Comparison of ENCODE assay signal across 8 cellular contexts in the genomic region with DNA sequence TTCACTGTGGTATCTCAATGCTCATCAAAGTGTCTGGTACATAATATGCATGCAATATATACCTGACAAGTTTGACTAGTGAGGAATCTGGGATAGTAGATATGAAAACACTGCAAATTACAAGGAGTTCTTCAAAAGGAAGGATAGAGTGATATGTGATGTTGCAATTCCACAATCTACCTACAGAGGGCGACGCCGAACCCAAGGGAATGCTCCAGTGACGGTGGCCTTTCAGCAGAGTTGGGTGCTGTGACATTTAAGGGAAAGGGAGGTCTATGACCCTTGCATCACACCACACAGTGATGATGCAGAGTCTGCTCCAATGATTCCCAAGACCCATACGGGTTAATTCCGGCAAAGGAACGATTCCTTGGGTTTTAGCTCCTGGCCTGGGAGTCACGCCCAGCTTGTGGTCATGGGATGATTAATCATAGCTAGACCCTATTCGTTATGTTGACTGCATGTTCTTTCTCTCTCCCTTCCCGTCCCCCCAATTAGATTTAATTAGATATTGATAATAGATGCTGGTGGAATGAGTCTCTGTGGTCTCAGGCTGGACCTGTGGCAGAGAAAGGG.
DNase-seq lines count a peak whose midpoint lies in the region; ATAC-seq and TF ChIP-seq lines count a peak whose summit lies in the region.

No MANE protein-coding gene starts in this region.

- no peak overlapping the region for H3K4me3 ChIP-seq in Jurkat, Clone E6-1 (ENCODE audit: low read length)
- no peak overlapping the region for H3K4me3 ChIP-seq in astrocyte of the cerebellum (ENCODE audit: low read depth, low read length)

- H3K27ac Mint-ChIP-seq in nephron progenitor cell = no peak overlapping the region
- no peak overlapping the region for H3K27ac Mint-ChIP-seq in natural killer cell

- H3K4me3 Mint-ChIP-seq in nephron progenitor cell = no peak overlapping the region
- H3K4me3 Mint-ChIP-seq in natural killer cell = no peak overlapping the region

- intact Hi-C loops in natural killer cell (cut with micrococcal nuclease) = no loop called here

- H3K36me3 Mint-ChIP-seq in nephron progenitor cell (ENCODE audit: low read depth) = no peaks in the 10 kb centered on the region
- no peaks in the 10 kb centered on the region for H3K36me3 Mint-ChIP-seq in natural killer cell

- peak; percentile 30 for DNase-seq in NCI-H2227 (lab: John Stamatoyannopoulos, UW; ENCODE audit: unreplicated experiment)
- no peak for DNase-seq in NCI-H2227 treated with DMSO at 0.1 percent for 48 hours (lab: John Stamatoyannopoulos, UW)
- DNase-seq in Jurkat, Clone E6-1 (ENCODE audit: low read depth, low spot score) = peak; percentile 39
- DNase-seq in astrocyte of the cerebellum (ENCODE audit: low read depth) = no peak
- DNase-seq in nephron progenitor cell = peak; percentile 64
- DNase-seq in natural killer cell = no peak

- H3K4me1 Mint-ChIP-seq in nephron progenitor cell (no peaks in the 10 kb centered on the region), natural killer cell (no peaks in the 10 kb centered on the region)

- ATAC-seq in GM19351 (IDR thresholded peaks at IDR 0.05; ENCODE audit: unreplicated experiment) (no peak), HG02885 (IDR thresholded peaks at IDR 0.05; ENCODE audit: poor library complexity, unreplicated experiment) (no peak), natural killer cell (no peak)

- TF ChIP-seq CTCF in astrocyte of the cerebellum (IDR thresholded peaks at IDR 0.05; ENCODE audit: low read depth, low read length, missing control alignments) (peak; percentile 27), nephron progenitor cell (IDR thresholded peaks at IDR 0.05) (peak; percentile 84), natural killer cell (IDR thresholded peaks at IDR 0.05) (no peak)

- no peaks in the 10 kb centered on the region for H3K9me3 Mint-ChIP-seq in nephron progenitor cell
- no peaks in the 10 kb centered on the region for H3K9me3 Mint-ChIP-seq in natural killer cell

- H3K27me3 Mint-ChIP-seq in nephron progenitor cell (ENCODE audit: low read depth, poor library complexity) (peaks cover 37% of the 10 kb centered on the region), natural killer cell (ENCODE audit: low read depth in 2 of 2) (peaks cover 0 to 7% of the 10 kb centered on the region in 2 donors)

- in situ Hi-C loops in astrocyte of the cerebellum (cut with HindIII; ENCODE audit: low sequenced_read_pairs) = no loop called here

Comparison
In these comparisons a context has a peak if more than half of its experiments do, and no peak if none do; other contexts are left out.
1. DNase-seq: peak in NCI-H2227 (single experiment), Jurkat, Clone E6-1 (single experiment) and nephron progenitor cell (single experiment); none in NCI-H2227 treated with DMSO at 0.1 percent for 48 hours (single experiment), astrocyte of the cerebellum (single experiment) and natural killer cell (single experiment).